8 cellular contexts compared by ENCODE assay signal in the genomic region with DNA sequence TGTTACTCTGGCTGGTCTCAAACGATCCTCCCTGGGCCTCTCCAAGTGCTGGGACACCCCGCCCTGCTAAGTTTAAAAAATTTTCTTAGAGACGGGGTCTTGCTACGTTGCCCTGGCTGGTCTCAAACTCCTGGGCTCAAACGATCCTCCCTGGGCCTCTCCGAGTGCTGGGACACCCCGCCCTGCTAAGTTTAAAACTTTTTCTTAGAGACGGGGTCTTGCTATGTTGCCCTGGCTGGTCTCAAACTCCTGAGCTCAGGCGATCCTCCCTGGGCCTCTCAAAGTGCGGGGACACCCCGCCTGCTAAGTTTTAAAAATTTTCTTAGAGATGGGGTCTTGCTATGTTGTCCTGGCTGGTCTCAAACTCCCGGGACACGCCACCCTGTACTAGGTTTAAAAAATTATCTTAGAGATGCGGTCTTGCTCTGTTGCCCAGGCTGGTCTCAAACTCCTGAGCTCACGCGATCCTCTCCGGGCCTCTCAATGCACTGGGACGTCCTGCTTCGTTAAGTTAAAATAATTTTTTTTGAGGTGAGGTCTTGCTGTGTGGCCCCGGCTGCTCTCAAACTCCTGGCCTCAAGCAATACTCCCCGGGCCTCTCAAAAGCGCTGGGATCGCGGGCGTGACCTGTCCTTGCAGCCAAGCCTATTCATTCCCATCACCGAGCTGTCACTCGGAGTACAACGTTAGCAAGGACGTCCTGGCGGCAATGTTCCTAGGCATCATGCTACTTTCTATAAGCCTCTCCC. TPM values are rescaled to one million over a fixed set of nuclear protein-coding genes. Genes with fewer than 3 reads are reported as not detected.
DNase-seq lines count a peak whose midpoint lies in the region; ATAC-seq, FAIRE-seq and TF ChIP-seq lines count a peak whose summit lies in the region.

No MANE protein-coding gene starts in this region.

- H3K4me1 ChIP-seq in HepG2 (ENCODE audit: insufficient read depth, low read length), result peaks cover 50% of the 10 kb centered on the region

- TF ChIP-seq EP300 in HepG2 (IDR thresholded peaks at IDR 0.05; ENCODE audit: low read depth in 2 of 2, low read length in 2 of 2), result no peak
- TF ChIP-seq EP300 in HepG2 (CRISPR knock-in tag; IDR thresholded peaks at IDR 0.05; ENCODE audit: borderline replicate concordance), result no peak

- intact Hi-C loops in HepG2 (cut with micrococcal nuclease; ENCODE audit: unreplicated experiment), result loop anchor here (5.0 kb wide), 1 partner anchor 62 kb away; the partner anchor contains the start of gene ASMTL

- peak overlapping the region; percentile 99 for H3K9ac ChIP-seq in HepG2 (ENCODE audit: insufficient read depth, low read depth, low read length)

- POLR2A ChIA-PET in HepG2 (lab: Yijun Ruan, JAX) (no interaction called here), GM10248 (lab: Yijun Ruan, JAX) (no interaction called here)

- peaks cover 48% of the 10 kb centered on the region for H3K36me3 Mint-ChIP-seq in T-helper 1 cell treated with Interleukin-12 subunit alpha and Interleukin-12 subunit beta and Interleukin-4 antibody, amounts not matched to agents 30 μg/mL and 1 μg/mL, for 36 hours (ENCODE audit: low read depth)

- TF ChIP-seq RAD21 in HepG2 (CRISPR knock-in tag; IDR thresholded peaks at IDR 0.05), result no peak

- DNase-seq in T-helper 1 cell, result no peak
- no peak for DNase-seq in astrocyte of the spinal cord (ENCODE audit: low read depth, low spot score)
- DNase-seq in HepG2 (ENCODE audit: low spot score), result no peak
- no peak for DNase-seq in NCI-H774 (lab: John Stamatoyannopoulos, UW)
- no peak for DNase-seq in GM10248 (ENCODE audit: extremely low spot score)

- H3K27me3 ChIP-seq in HepG2 (ENCODE audit: control insufficient read depth in 1 of 2, insufficient read depth in 2 of 2, low read length in 2 of 2), result no peaks in the 10 kb centered on the region; a peak in 1 of 5 replicates

- no TSS peak for BruUV-seq in HepG2 (replicated peaks; lab: Mats Ljungman, UMichigan)

- H3K36me3 ChIP-seq in HepG2 (replicated peaks in 1 of 2; ENCODE audit: control insufficient read depth in 1 of 2, insufficient read depth in 2 of 2, low read length in 2 of 2), result peaks cover 29 to 54% of the 10 kb centered on the region in 2 experiments

- H3K4me2 ChIP-seq in HepG2 (ENCODE audit: low read depth, low read length), result peak overlapping the region; percentile 100

- H3K4me3 ChIP-seq in astrocyte of the spinal cord (ENCODE audit: low read depth, low read length) (peak overlapping the region; percentile 99), HepG2 (replicated peaks in 1 of 3; ENCODE audit: insufficient read depth in 1 of 3, low read depth in 2 of 3, low read length in 3 of 3) (peak overlapping the region; percentile 94 to 100 (median 96))

- CTCF ChIA-PET in HepG2 (lab: Yijun Ruan, JAX; ENCODE audit: low intra/inter-chr PET ratio, low total read pairs), result no interaction called here
- CTCF ChIA-PET in GM10248 (lab: Yijun Ruan, JAX), result no interaction called here

- peaks cover 64% of the 10 kb centered on the region for H4K20me1 ChIP-seq in HepG2 (ENCODE audit: insufficient read depth, low read length)

- TF ChIP-seq CTCF in astrocyte of the spinal cord (IDR thresholded peaks at IDR 0.05; ENCODE audit: low read depth, low read length) (no peak), HepG2 (CRISPR knock-in tag; IDR thresholded peaks at IDR 0.05) (no peak), GM10248 (IDR thresholded peaks at IDR 0.05; ENCODE audit: control extremely low read depth, extremely low read depth, low read depth, missing control alignments) (no peak)

- no peak overlapping the region for H2AFZ ChIP-seq in HepG2 (ENCODE audit: low read length)

- ATAC-seq in HepG2, result no peak
- no peak for ATAC-seq in HG03342 (IDR thresholded peaks at IDR 0.05; ENCODE audit: unreplicated experiment)

- TF ChIP-seq POLR2A in HepG2 (IDR thresholded peaks at IDR 0.05; ENCODE audit: insufficient read depth in 1 of 2, low read depth in 2 of 2, low read length in 2 of 2), result no peak

- H3K9me3 Mint-ChIP-seq in T-helper 1 cell treated with Interleukin-12 subunit alpha and Interleukin-12 subunit beta and Interleukin-4 antibody, amounts not matched to agents 30 μg/mL and 1 μg/mL, for 36 hours, result no peaks in the 10 kb centered on the region

- H3K4me3 Mint-ChIP-seq in T-helper 1 cell treated with Interleukin-12 subunit alpha and Interleukin-12 subunit beta and Interleukin-4 antibody, amounts not matched to agents 30 μg/mL and 1 μg/mL, for 36 hours, result peak overlapping the region; percentile 91

- H3K27ac ChIP-seq in HepG2 (ENCODE audit: extremely low read length, insufficient read depth, low read length) (peak overlapping the region; percentile 99), temporal lobe (ENCODE audit: low read depth, low read length) (peak overlapping the region; percentile 93)

- peaks cover 49% of the 10 kb centered on the region for H3K79me2 ChIP-seq in HepG2 (ENCODE audit: insufficient read depth, low read length)

- in situ Hi-C loops in astrocyte of the spinal cord (cut with HindIII; ENCODE audit: low sequenced_read_pairs), result no loop called here
- in situ Hi-C loops in HepG2 (cut with HindIII; ENCODE audit: extremely low pct_ligation_motif_present, low pct_unique_long_range_greater_than_20kb), result no loop called here

- no peaks in the 10 kb centered on the region for H3K27me3 Mint-ChIP-seq in T-helper 1 cell treated with Interleukin-12 subunit alpha and Interleukin-12 subunit beta and Interleukin-4 antibody, amounts not matched to agents 30 μg/mL and 1 μg/mL, for 36 hours (ENCODE audit: low read depth)

- H3K4me1 Mint-ChIP-seq in T-helper 1 cell treated with Interleukin-12 subunit alpha and Interleukin-12 subunit beta and Interleukin-4 antibody, amounts not matched to agents 30 μg/mL and 1 μg/mL, for 36 hours (ENCODE audit: low read depth), result peaks cover 30% of the 10 kb centered on the region

- FAIRE-seq in HepG2 (lab: Jason Lieb, UNC), result no peak

- H3K9me3 ChIP-seq in HepG2 (ENCODE audit: low read length), result no peaks in the 10 kb centered on the region

- H3K27ac Mint-ChIP-seq in T-helper 1 cell treated with Interleukin-12 subunit alpha and Interleukin-12 subunit beta and Interleukin-4 antibody, amounts not matched to agents 30 μg/mL and 1 μg/mL, for 36 hours, result peak overlapping the region; percentile 71

- WGBS in HepG2 (ENCODE audit: low lambda C conversion rate), result 51% methylated on average over 22 of the region's 30 CpGs

TF ChIP-seq in HepG2, 621 proteins besides CTCF, POLR2A, EP300 and RAD21:
- 0 out of 2 replicates have a peak, but pooled peaks have one; percentile 6 for TF ChIP-seq ZNF891 (CRISPR knock-in tag; IDR thresholded peaks at IDR 0.05)
- no peak for TF ChIP-seq FOXC1 (CRISPR knock-in tag; IDR thresholded peaks at IDR 0.05; ENCODE audit: borderline replicate concordance)
- peak; percentile 71; the same call in 1 of the 2 replicates for TF ChIP-seq ZNF121 (CRISPR knock-in tag; IDR thresholded peaks at IDR 0.05)

RNA-seq across cellular contexts. Expression of gene SLC25A6, which starts 1.1 kb away (rescaled TPM):
- total RNA-seq in HepG2 (2016; rRNA removed; fragmentation: Illumina TruSeq; extraction: Trizol) (138 and 149 TPM in 2 replicates), temporal lobe (86.3 TPM)
- total RNA-seq in HepG2 (2016; cell fraction: cytosol; rRNA removed; fragmentation: Illumina TruSeq; extraction: Trizol; ENCODE audit: low read depth), result 172 and 192 TPM in 2 replicates
- 133 and 147 TPM in 2 replicates for total RNA-seq in HepG2 (2016; cell fraction: insoluble cytoplasmic fraction; rRNA removed; fragmentation: Illumina TruSeq; extraction: Trizol)
- total RNA-seq in HepG2 (2016; cell fraction: membrane; rRNA removed; fragmentation: Illumina TruSeq; extraction: Trizol), result 398 and 417 TPM in 2 replicates
- total RNA-seq in HepG2 (2016; cell fraction: nucleus; rRNA removed; fragmentation: Illumina TruSeq; extraction: Trizol), result 70.1 and 77.0 TPM in 2 replicates
- polyA plus RNA-seq in HepG2 (2011; rRNA removed), result 581 and 646 TPM in 2 replicates
- polyA plus RNA-seq in HepG2 (2011; cell fraction: cytosol; rRNA removed), result 843 and 1,123 TPM in 2 replicates
- 370 and 374 TPM in 2 replicates for polyA plus RNA-seq in HepG2 (2011; cell fraction: nucleus; rRNA removed)
- 420 and 577 TPM in 2 replicates for polyA plus RNA-seq in HepG2 (2012)
- 585 and 646 TPM in 2 replicates for polyA plus RNA-seq in HepG2 (2016; cell fraction: cytosol; fragmentation: Illumina TruSeq; extraction: Trizol; ENCODE audit: low read depth)
- polyA plus RNA-seq in HepG2 (2016; cell fraction: insoluble cytoplasmic fraction; fragmentation: Illumina TruSeq; extraction: Trizol; ENCODE audit: low read depth), result 347 and 418 TPM in 2 replicates
- 997 and 1,138 TPM in 2 replicates for polyA plus RNA-seq in HepG2 (2016; cell fraction: membrane; fragmentation: Illumina TruSeq; extraction: Trizol; ENCODE audit: low read depth)
- 257 and 286 TPM in 2 replicates for polyA plus RNA-seq in HepG2 (2016; cell fraction: nucleus; fragmentation: Illumina TruSeq; extraction: Trizol; ENCODE audit: insufficient read depth, low read depth)
- 353 and 783 TPM in 2 replicates for polyA minus RNA-seq in HepG2 (2011; rRNA and poly(A)+ RNA removed; ENCODE audit: low replicate concordance)
- 413 and 414 TPM in 2 replicates for polyA minus RNA-seq in HepG2 (2011; cell fraction: cytosol; rRNA and poly(A)+ RNA removed)
- 151 and 162 TPM in 2 replicates for polyA minus RNA-seq in HepG2 (2011; cell fraction: nucleus; rRNA and poly(A)+ RNA removed)

RNA-seq across cellular contexts. Expression of gene IL3RA, which starts 54.2 kb away (rescaled TPM):
- total RNA-seq in HepG2 (2016; rRNA removed; fragmentation: Illumina TruSeq; extraction: Trizol) (not detected in 2 replicates), temporal lobe (1.7 TPM)
- not detected in 2 replicates for total RNA-seq in HepG2 (2016; cell fraction: cytosol; rRNA removed; fragmentation: Illumina TruSeq; extraction: Trizol; ENCODE audit: low read depth)
- total RNA-seq in HepG2 (2016; cell fraction: insoluble cytoplasmic fraction; rRNA removed; fragmentation: Illumina TruSeq; extraction: Trizol), result not detected in 2 replicates
- total RNA-seq in HepG2 (2016; cell fraction: membrane; rRNA removed; fragmentation: Illumina TruSeq; extraction: Trizol), result not detected in 2 replicates
- not detected in 2 replicates for total RNA-seq in HepG2 (2016; cell fraction: nucleus; rRNA removed; fragmentation: Illumina TruSeq; extraction: Trizol)
- polyA plus RNA-seq in HepG2 (2011; rRNA removed), result not detected in 2 replicates
- polyA plus RNA-seq in HepG2 (2011; cell fraction: cytosol; rRNA removed), result not detected in 2 replicates
- not detected in 2 replicates for polyA plus RNA-seq in HepG2 (2011; cell fraction: nucleus; rRNA removed)
- 0.11 and 0.40 TPM in 2 replicates for polyA plus RNA-seq in HepG2 (2012)
- polyA plus RNA-seq in HepG2 (2016; cell fraction: cytosol; fragmentation: Illumina TruSeq; extraction: Trizol; ENCODE audit: low read depth), result not detected in 2 replicates
- polyA plus RNA-seq in HepG2 (2016; cell fraction: insoluble cytoplasmic fraction; fragmentation: Illumina TruSeq; extraction: Trizol; ENCODE audit: low read depth), result not detected in 2 replicates
- polyA plus RNA-seq in HepG2 (2016; cell fraction: membrane; fragmentation: Illumina TruSeq; extraction: Trizol; ENCODE audit: low read depth), result not detected in 2 replicates
- not detected in 2 replicates for polyA plus RNA-seq in HepG2 (2016; cell fraction: nucleus; fragmentation: Illumina TruSeq; extraction: Trizol; ENCODE audit: insufficient read depth, low read depth)
- 0.52 TPM in 1 of 2 replicates, not detected in the other for polyA minus RNA-seq in HepG2 (2011; rRNA and poly(A)+ RNA removed; ENCODE audit: low replicate concordance)
- polyA minus RNA-seq in HepG2 (2011; cell fraction: cytosol; rRNA and poly(A)+ RNA removed), result not detected in 2 replicates
- not detected in 2 replicates for polyA minus RNA-seq in HepG2 (2011; cell fraction: nucleus; rRNA and poly(A)+ RNA removed)
